8 cellular contexts compared by ENCODE assay signal in the genomic region with DNA sequence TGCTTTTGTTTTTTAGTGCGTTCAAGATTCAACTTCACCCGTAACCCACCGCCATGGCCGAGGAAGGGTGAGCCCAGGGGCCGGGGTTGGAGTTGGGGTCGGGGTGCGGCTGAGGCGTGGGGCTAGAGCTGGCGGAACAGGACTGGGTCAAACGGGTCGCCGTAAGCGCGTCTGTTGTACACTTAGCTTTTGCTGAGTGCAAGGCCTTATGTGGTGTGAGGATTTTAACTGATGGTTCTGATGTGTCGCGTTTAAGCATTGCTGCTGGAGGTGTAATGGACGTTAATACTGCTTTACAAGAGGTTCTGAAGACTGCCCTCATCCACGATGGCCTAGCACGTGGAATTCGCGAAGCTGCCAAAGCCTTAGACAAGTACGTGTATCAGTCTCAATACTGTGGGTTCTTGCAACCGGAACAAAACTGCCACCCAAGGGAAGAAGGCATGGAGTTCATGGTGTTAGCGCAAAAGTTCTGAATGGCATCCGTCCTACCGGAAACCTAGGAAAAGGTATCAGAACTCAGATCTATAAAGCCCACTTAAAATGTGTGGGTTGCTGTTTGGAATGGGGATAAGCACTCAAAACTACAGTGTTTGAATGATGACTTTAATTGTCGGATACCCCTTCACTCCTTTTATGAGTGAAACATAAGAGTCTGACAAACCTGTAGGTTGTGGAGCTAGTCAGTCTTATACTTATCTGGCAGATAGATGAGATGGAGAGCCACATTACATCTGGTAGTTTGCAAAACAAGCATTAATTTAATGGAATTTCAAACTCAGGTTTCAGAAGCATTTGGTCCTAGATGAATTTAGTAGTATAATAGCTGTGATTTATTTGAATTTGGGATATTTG. TPM values are rescaled to one million over a fixed set of nuclear protein-coding genes. Genes with fewer than 3 reads are reported as not detected.
DNase-seq lines count a peak whose midpoint lies in the region; ATAC-seq and TF ChIP-seq lines count a peak whose summit lies in the region.

No MANE protein-coding gene starts in this region.

- peaks cover 58% of the 10 kb centered on the region for H3K36me3 Mint-ChIP-seq in activated CD4-positive, alpha-beta memory T cell treated with anti-CD3 and anti-CD28 coated beads, Interleukin-2, amount 10 ng/mL, durations not matched to agents 7 days and 5 days (ENCODE audit: low read depth)

- no peak for TF ChIP-seq POLR2A in sigmoid colon (IDR thresholded peaks at IDR 0.05)

- POLR2A ChIA-PET in activated CD4-positive, alpha-beta memory T cell treated with anti-CD3 and anti-CD28 coated beads, Interleukin-2, amount 10 ng/mL, durations not matched to agents 7 days and 5 days (lab: Charles Lee), result interaction anchor here (0.7 to 8.0 kb wide), 27 partner anchors 8 to 320 kb away, joined by 3 to 155 read pairs (median 5); a partner anchor contains a TSS

- TF ChIP-seq CTCF in foreskin keratinocyte (conservative IDR thresholded peaks at IDR 0.05), result no peak
- TF ChIP-seq CTCF in sigmoid colon (IDR thresholded peaks at IDR 0.05), result no peak

- DNase-seq in activated naive CD4-positive, alpha-beta T cell treated with Interleukin-2 at 50 U/mL for 16 hours, result peak; percentile 36
- DNase-seq in activated naive CD4-positive, alpha-beta T cell (lab: John Stamatoyannopoulos, UW), result no peak
- DNase-seq in activated CD4-positive, alpha-beta memory T cell treated with anti-CD3 and anti-CD28 coated beads, Interleukin-2, amount 10 ng/mL, durations not matched to agents 7 days and 5 days, result peak; percentile 38
- DNase-seq in foreskin keratinocyte (peak in 1 of 2 donors; percentile 15), sigmoid colon (no peak), G401 (ENCODE audit: low spot score) (no peak), NCI-H2107 (lab: John Stamatoyannopoulos, UW) (no peak)

- ATAC-seq in HG03354 (IDR thresholded peaks at IDR 0.05; ENCODE audit: poor library complexity, severe bottlenecking, unreplicated experiment) (peak; percentile 18), foreskin keratinocyte (peak; percentile 2)

- 0 to 1% methylated on average over 27 of the region's 27 CpGs for WGBS in sigmoid colon, 2 donors

- H3K4me3 Mint-ChIP-seq in activated CD4-positive, alpha-beta memory T cell treated with anti-CD3 and anti-CD28 coated beads, Interleukin-2, amount 10 ng/mL, durations not matched to agents 7 days and 5 days, result peak overlapping the region; percentile 96

- no peak for TF ChIP-seq EP300 in sigmoid colon (IDR thresholded peaks at IDR 0.05)

- peaks cover 55% of the 10 kb centered on the region for H3K4me1 Mint-ChIP-seq in activated CD4-positive, alpha-beta memory T cell treated with anti-CD3 and anti-CD28 coated beads, Interleukin-2, amount 10 ng/mL, durations not matched to agents 7 days and 5 days

- H3K9me3 Mint-ChIP-seq in activated CD4-positive, alpha-beta memory T cell treated with anti-CD3 and anti-CD28 coated beads, Interleukin-2, amount 10 ng/mL, durations not matched to agents 7 days and 5 days, result no peaks in the 10 kb centered on the region

- intact Hi-C loops in sigmoid colon (cut with DNase I), result loop anchor here (5.0 kb wide), 2 partner anchors 303 to 1188 kb away; a partner anchor contains a TSS

- peaks cover 3% of the 10 kb centered on the region for H3K27me3 Mint-ChIP-seq in activated CD4-positive, alpha-beta memory T cell treated with anti-CD3 and anti-CD28 coated beads, Interleukin-2, amount 10 ng/mL, durations not matched to agents 7 days and 5 days

- H3K27ac ChIP-seq in foreskin keratinocyte (peak overlapping the region; percentile 79), sigmoid colon (peak overlapping the region; percentile 84 to 86 (median 84))

- H3K4me3 ChIP-seq in sigmoid colon, result peak overlapping the region; percentile 72 to 97 (median 79)

- H3K27me3 ChIP-seq in foreskin keratinocyte, result no peaks in the 10 kb centered on the region
- H3K27me3 ChIP-seq in sigmoid colon, result no peaks in the 10 kb centered on the region

- H3K9me3 ChIP-seq in sigmoid colon, result no peaks in the 10 kb centered on the region

- in situ Hi-C loops in G401 (cut with HindIII; ENCODE audit: low sequenced_read_pairs), result no loop called here

- H3K36me3 ChIP-seq in sigmoid colon, result peaks cover 0 to 43% (median 21%) of the 10 kb centered on the region in 4 donors

- H3K27ac Mint-ChIP-seq in activated CD4-positive, alpha-beta memory T cell treated with anti-CD3 and anti-CD28 coated beads, Interleukin-2, amount 10 ng/mL, durations not matched to agents 7 days and 5 days, result peak overlapping the region; percentile 99

- CTCF ChIA-PET in activated CD4-positive, alpha-beta memory T cell treated with anti-CD3 and anti-CD28 coated beads, Interleukin-2, amount 10 ng/mL, durations not matched to agents 7 days and 5 days (lab: Charles Lee), result interaction anchor here (1.1 to 7.3 kb wide), 5 partner anchors 8 to 295 kb away, joined by 3 to 83 read pairs (median 6); a partner anchor contains a TSS

- peaks cover 12% of the 10 kb centered on the region for H3K4me1 ChIP-seq in foreskin keratinocyte
- H3K4me1 ChIP-seq in sigmoid colon, result peaks cover 0 to 45% (median 34%) of the 10 kb centered on the region in 4 donors

RNA-seq across cellular contexts. Expression of a gene that starts 0.6 kb away (rescaled TPM):
- 1,000 to 10,000 TPM; 1,199 to 1,203 TPM for total RNA-seq in activated CD4-positive, alpha-beta memory T cell treated with anti-CD3 and anti-CD28 coated beads, Interleukin-2, amount 10 ng/mL, durations not matched to agents 7 days and 5 days
- total RNA-seq in foreskin keratinocyte, result 1,900 and 1,921 TPM in 2 replicates
- 3,040 and 3,224 TPM in 2 replicates for polyA plus RNA-seq in foreskin keratinocyte
- 1,000 to 10,000 TPM; 1,300 to 3,522 (median 2,686) TPM for total RNA-seq in sigmoid colon
- 1,000 to 10,000 TPM; 3,038 to 5,166 (median 3,700) TPM for polyA plus RNA-seq in sigmoid colon
- 1,276 and 1,316 TPM in 2 replicates for total RNA-seq in G401 (2014; rRNA removed; shearing (Covaris generic))

RNA-seq across cellular contexts. Expression of a gene that starts 16.5 kb away (rescaled TPM):
- 1 to 10 TPM; 7.2 to 7.7 TPM for total RNA-seq in activated CD4-positive, alpha-beta memory T cell treated with anti-CD3 and anti-CD28 coated beads, Interleukin-2, amount 10 ng/mL, durations not matched to agents 7 days and 5 days
- total RNA-seq in foreskin keratinocyte (14.1 and 14.8 TPM in 2 replicates), sigmoid colon (1 to 10 TPM; 5.6 to 9.1 (median 7.9) TPM)
- polyA plus RNA-seq in foreskin keratinocyte (8.3 and 8.7 TPM in 2 replicates), sigmoid colon (1 to 10 TPM; 3.0 to 8.7 (median 4.4) TPM)
- 10.8 and 15.5 TPM in 2 replicates for total RNA-seq in G401 (2014; rRNA removed; shearing (Covaris generic))

RNA-seq across cellular contexts. Expression of a gene that starts 57.2 kb away (rescaled TPM):
- total RNA-seq in activated CD4-positive, alpha-beta memory T cell treated with anti-CD3 and anti-CD28 coated beads, Interleukin-2, amount 10 ng/mL, durations not matched to agents 7 days and 5 days, result 1 to 10 TPM; 5.3 to 6.1 TPM
- total RNA-seq in foreskin keratinocyte (not detected in 2 replicates), sigmoid colon (1 to 10 TPM in 3 of 4 donors, under 1 TPM in 1; 0.81 to 5.4 (median 3.1) TPM)
- polyA plus RNA-seq in foreskin keratinocyte (not detected in 2 replicates), sigmoid colon (1 to 10 TPM; 3.6 to 5.5 (median 3.9) TPM)
- total RNA-seq in G401 (2014; rRNA removed; shearing (Covaris generic)), result not detected in 2 replicates

Comparison
In these comparisons a context has a peak if more than half of its experiments do, and no peak if none do; other contexts are left out.
1. DNase-seq: peak in activated naive CD4-positive, alpha-beta T cell treated with Interleukin-2 at 50 U/mL for 16 hours (single experiment) and activated CD4-positive, alpha-beta memory T cell treated with anti-CD3 and anti-CD28 coated beads, Interleukin-2, amount 10 ng/mL, durations not matched to agents 7 days and 5 days (single experiment); none in activated naive CD4-positive, alpha-beta T cell (0 of 4), sigmoid colon (single experiment), G401 (single experiment) and NCI-H2107 (single experiment).